In the genomic region with DNA sequence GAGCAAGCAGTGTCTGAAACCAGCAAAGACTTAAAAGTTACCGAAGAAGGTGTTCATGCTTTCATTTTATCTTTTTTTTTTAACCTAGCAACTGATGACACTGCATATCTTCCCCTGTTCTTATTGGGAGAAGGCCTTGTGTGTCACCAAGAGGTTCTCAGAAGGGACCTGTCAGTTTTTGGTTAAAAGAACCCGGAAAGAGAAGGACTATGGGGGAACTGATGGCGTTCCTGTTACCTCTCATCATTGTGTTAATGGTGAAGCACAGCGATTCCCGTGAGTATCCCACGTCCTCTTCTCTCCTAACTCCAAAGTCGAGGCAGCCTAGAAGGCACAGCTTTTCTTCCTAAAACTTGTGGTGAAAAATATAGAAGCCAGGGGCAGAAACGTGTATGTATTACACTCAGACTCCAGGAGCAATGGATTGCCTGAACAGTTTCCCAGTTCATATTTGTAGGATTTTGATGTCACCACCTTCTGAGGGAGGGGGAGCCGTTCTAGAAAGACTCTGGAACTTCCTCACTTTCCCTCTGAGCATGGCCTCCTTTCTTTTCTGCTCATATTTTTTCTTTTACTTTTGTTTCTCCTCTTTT, we compare ENCODE assay signal across 8 cellular contexts. TPM values are rescaled to one million over a fixed set of nuclear protein-coding genes. Genes with fewer than 3 reads are reported as not detected.
DNase-seq lines count a peak whose midpoint lies in the region; ATAC-seq and TF ChIP-seq lines count a peak whose summit lies in the region.

MR1 (plus strand) TSS at position 185 of the 593 bp plus-strand sequence; CDS start at position 210, 25 bp downstream.

- TF ChIP-seq POLR2A in IMR-90 (IDR thresholded peaks at IDR 0.05; ENCODE audit: low read depth, low read length), result no peak

- peak within 1 kb of the TSS; percentile 86 for H2BK20ac ChIP-seq in IMR-90 (ENCODE audit: low read depth, low read length)

- dilution Hi-C loops in IMR-90 (cut with HindIII; ENCODE audit: low sequenced_read_pairs, unreplicated experiment), result no loop called here

- DNase-seq in activated CD8-positive, alpha-beta memory T cell treated with anti-CD3 and anti-CD28 coated beads, Interleukin-2, amount 50 U/mL, for 1 hour (ENCODE audit: extremely low read depth), result peak; percentile 26
- DNase-seq in activated CD8-positive, alpha-beta memory T cell treated with anti-CD3 and anti-CD28 coated beads for 24 hours, result no peak
- DNase-seq in IMR-90, result peak; percentile 83
- peak; percentile 72 for DNase-seq in SK-N-MC (ENCODE audit: low read depth, low spot score)
- peak; percentile 90 to 93 for DNase-seq in cardiac fibroblast (ENCODE audit: low read depth in 2 of 2)
- DNase-seq in kidney glomerular epithelial cell (lab: John Stamatoyannopoulos, UW), result peak; percentile 92
- DNase-seq in stimulated activated naive CD8-positive, alpha-beta T cell treated with anti-CD3 and anti-CD28 coated beads, Interleukin-15, Interleukin-2, amounts not matched to agents 100 U/mL and 50 U/mL, for 24 hours, result no peak

- H3K9me1 ChIP-seq in IMR-90 (ENCODE audit: insufficient read depth, low read length), result 0 out of 2 replicates have a peak, but pooled peaks cover 19% of the 10 kb centered on the region

- peak within 1 kb of the TSS; percentile 96 for H4K5ac ChIP-seq in IMR-90 (ENCODE audit: low read depth, low read length)

- H2AK5ac ChIP-seq in IMR-90 (ENCODE audit: low read depth, low read length), result peak within 1 kb of the TSS; percentile 31

- H3K9me3 ChIP-seq in IMR-90 (ENCODE audit: control insufficient read depth, insufficient read depth, low read length) (no peaks in the 10 kb centered on the region), SK-N-MC (ENCODE audit: low read depth, low read length) (no peaks in the 10 kb centered on the region)

- H3K27me3 ChIP-seq in IMR-90 (ENCODE audit: control insufficient read depth, insufficient read depth, low read length), result no peaks in the 10 kb centered on the region

- peak within 1 kb of the TSS; percentile 92 for H2BK5ac ChIP-seq in IMR-90 (ENCODE audit: low read depth, low read length, poor library complexity, severe bottlenecking)

- no peak within 1 kb of the TSS; the same call in 1 of the 2 replicates for H3K56ac ChIP-seq in IMR-90 (ENCODE audit: extremely low read depth, insufficient read depth, low read length)

- CTCF ChIA-PET in IMR-90 (lab: Yijun Ruan, JAX), result interaction anchor here (0.6 to 1.5 kb wide), 3 partner anchors 23 to 109 kb away, joined by 4 to 11 read pairs (median 4); no protein-coding TSS in a partner anchor

- no peaks in the 10 kb centered on the region for H3K36me3 ChIP-seq in IMR-90 (ENCODE audit: control insufficient read depth, insufficient read depth, low read length)
- H3K36me3 ChIP-seq in SK-N-MC (ENCODE audit: insufficient read depth, low read length), result no peaks in the 10 kb centered on the region

- peak within 1 kb of the TSS; percentile 83 for H2BK15ac ChIP-seq in IMR-90 (ENCODE audit: low read depth, low read length)

- peak within 1 kb of the TSS; percentile 47 for H3K4me3 ChIP-seq in IMR-90 (ENCODE audit: insufficient read depth, low read depth, low read length)
- peak within 1 kb of the TSS; percentile 77 for H3K4me3 ChIP-seq in SK-N-MC
- H3K4me3 ChIP-seq in cardiac fibroblast (replicated peaks in 1 of 2; ENCODE audit: low read depth in 2 of 2, low read length in 2 of 2), result peak within 1 kb of the TSS; percentile 30 to 57

- peak within 1 kb of the TSS; percentile 86 for H3K23ac ChIP-seq in IMR-90 (ENCODE audit: low read depth, low read length)

- intact Hi-C loops in IMR-90 (cut with micrococcal nuclease), result no loop called here

- H4K20me1 ChIP-seq in IMR-90 (ENCODE audit: insufficient read depth, low read length), result no peaks in the 10 kb centered on the region

- peaks cover 13% of the 10 kb centered on the region for H3K4me1 ChIP-seq in IMR-90 (ENCODE audit: control insufficient read depth, insufficient read depth, low read length)

- WGBS in IMR-90 (ENCODE audit: extremely low coverage in 2 of 2, insufficient read length in 1 of 2), 2 experiments, result no CpG with 5 or more reads among the region's 9 CpGs

- H3K27ac ChIP-seq in IMR-90 (ENCODE audit: insufficient read depth, low read length) (peak within 1 kb of the TSS; percentile 56), SK-N-MC (peak within 1 kb of the TSS; percentile 39)

- H3K4ac ChIP-seq in IMR-90 (ENCODE audit: low read depth, low read length), result peak within 1 kb of the TSS; percentile 82

- H4K91ac ChIP-seq in IMR-90 (ENCODE audit: insufficient read depth, low read depth, low read length), result peak within 1 kb of the TSS; percentile 90

- ATAC-seq in GM21619 (IDR thresholded peaks at IDR 0.05; ENCODE audit: unreplicated experiment), result peak; percentile 98
- ATAC-seq in IMR-90 (ENCODE audit: low read depth), result peak; percentile 94
- peak; percentile 94 for ATAC-seq in stimulated activated naive CD8-positive, alpha-beta T cell treated with anti-CD3 and anti-CD28 coated beads, Interleukin-15, Interleukin-2, amounts not matched to agents 100 U/mL and 50 U/mL, for 24 hours

- H2AK9ac ChIP-seq in IMR-90 (replicated peaks; ENCODE audit: low read depth, low read length, poor library complexity), result peak within 1 kb of the TSS; percentile 63

- peak within 1 kb of the TSS; percentile 92 for H2AFZ ChIP-seq in IMR-90 (replicated peaks; ENCODE audit: low read length, poor library complexity)

- peak within 1 kb of the TSS; percentile 87 for H3K18ac ChIP-seq in IMR-90 (ENCODE audit: low read depth, low read length)

- H2BK120ac ChIP-seq in IMR-90 (ENCODE audit: low read depth, low read length), result peak within 1 kb of the TSS; percentile 89

- H3K4me2 ChIP-seq in IMR-90 (ENCODE audit: low read depth, low read length), result peak within 1 kb of the TSS; percentile 94

- POLR2A ChIA-PET in IMR-90 (lab: Charles Lee; ENCODE audit: unreplicated experiment), result interaction anchor here (0.6 kb wide), 1 partner anchor 62 kb away, joined by 3 read pairs; no protein-coding TSS in a partner anchor

- peak within 1 kb of the TSS; percentile 81 to 95 for H4K8ac ChIP-seq in IMR-90 (ENCODE audit: low read depth in 2 of 2, low read length in 2 of 2)

- TF ChIP-seq CTCF in IMR-90 (conservative IDR thresholded peaks at IDR 0.05; ENCODE audit: low read depth, low read length) (no peak), cardiac fibroblast (IDR thresholded peaks at IDR 0.05; ENCODE audit: low read depth, low read length) (no peak)

- no peak for TF ChIP-seq RAD21 in IMR-90 (IDR thresholded peaks at IDR 0.05; ENCODE audit: low read length)

- peak within 1 kb of the TSS; percentile 90 for H3K14ac ChIP-seq in IMR-90 (replicated peaks; ENCODE audit: low read depth, low read length)

- in situ Hi-C loops in IMR-90 (cut with MboI; ENCODE audit: low sequenced_read_pairs), result no loop called here

- H3K9ac ChIP-seq in IMR-90 (ENCODE audit: low read depth, low read length) (peak within 1 kb of the TSS; percentile 46), SK-N-MC (ENCODE audit: insufficient read length) (peak within 1 kb of the TSS; percentile 67)

- BruUV-seq in IMR-90 (replicated peaks; lab: Mats Ljungman, UMichigan), result no TSS peak

- peaks cover 0 to 12% of the 10 kb centered on the region in 2 experiments; a peak in 1 of 4 replicates for H3K79me1 ChIP-seq in IMR-90 (ENCODE audit: low read depth in 1 of 2, low read length in 2 of 2)

TF ChIP-seq in IMR-90, 13 proteins besides CTCF, POLR2A, EP300 and RAD21:
- TF ChIP-seq NFE2L2 (IDR thresholded peaks at IDR 0.05; ENCODE audit: low read depth, low read length), result 0 out of 2 replicates have a peak, but pooled peaks have one; percentile 26
- TF ChIP-seq RFX5 (IDR thresholded peaks at IDR 0.05; ENCODE audit: low read depth, low read length), result peak; percentile 99
- TF ChIP-seq MXI1 (IDR thresholded peaks at IDR 0.05; ENCODE audit: borderline replicate concordance, low read depth, low read length), result no peak
- peak; percentile 81 for TF ChIP-seq MAFK (IDR thresholded peaks at IDR 0.05; ENCODE audit: low read depth, low read length)
TF ChIP-seq in IMR-90: peak in this region for 3.

RNA-seq across cellular contexts. Expression of gene MR1, which starts in this region (rescaled TPM):
- 5.0 and 6.1 TPM in 2 replicates for total RNA-seq in IMR-90 (2012; rRNA removed)
- polyA plus RNA-seq in IMR-90 (2012; rRNA removed), result 5.0 and 6.0 TPM in 2 replicates
- 2.1 and 3.4 TPM in 2 replicates for polyA plus RNA-seq in IMR-90 (2012; cell fraction: cytosol; rRNA removed)
- polyA plus RNA-seq in IMR-90 (2012; cell fraction: nucleus; rRNA removed; ENCODE audit: low replicate concordance), result 1.8 and 4.0 TPM in 2 replicates

Comparison
In these comparisons a context has a peak if more than half of its experiments do, and no peak if none do; other contexts are left out.
1. DNase-seq: peak in activated CD8-positive, alpha-beta memory T cell treated with anti-CD3 and anti-CD28 coated beads, Interleukin-2, amount 50 U/mL, for 1 hour (single experiment), IMR-90 (single experiment), SK-N-MC (single experiment), cardiac fibroblast (2 of 2) and kidney glomerular epithelial cell (single experiment); none in activated CD8-positive, alpha-beta memory T cell treated with anti-CD3 and anti-CD28 coated beads for 24 hours (single experiment) and stimulated activated naive CD8-positive, alpha-beta T cell treated with anti-CD3 and anti-CD28 coated beads, Interleukin-15, Interleukin-2, amounts not matched to agents 100 U/mL and 50 U/mL, for 24 hours (single experiment).
2. Peak in every context shown above with its lines, with median percentiles within 50 percentile points of each other: ATAC-seq and H3K4me3 ChIP-seq.